Comparison of ENCODE assay signal across 9 cellular contexts in genomic region chr5:134519989-134520388, GRCh38.
"Had no signal": no experiment of that assay in that cellular context is flagged by ENCODE, and none has a peak within 500 bp of the region (broad histone marks: within the 10 kb centered on the region; RNA-seq: fewer than 3 reads in every experiment).

No MANE protein-coding gene starts in this region.

- DNase-seq: H9, HFFc6, IMR-90, KG1 had no signal

- ATAC-seq: GM23338, HCT116, K562 had no signal

- H3K4me3 ChIP-seq: GM23338, K562 had no signal

- FAIRE-seq: H1, H54 had no signal

- H3K9me3 Mint-ChIP-seq: GM23338, H9, HFFc6 had no signal

- H3K27ac Mint-ChIP-seq: GM23338, H9, HFFc6 had no signal

- H3K4me3 Mint-ChIP-seq: GM23338, H9, HFFc6 had no signal
